In the genomic region with DNA sequence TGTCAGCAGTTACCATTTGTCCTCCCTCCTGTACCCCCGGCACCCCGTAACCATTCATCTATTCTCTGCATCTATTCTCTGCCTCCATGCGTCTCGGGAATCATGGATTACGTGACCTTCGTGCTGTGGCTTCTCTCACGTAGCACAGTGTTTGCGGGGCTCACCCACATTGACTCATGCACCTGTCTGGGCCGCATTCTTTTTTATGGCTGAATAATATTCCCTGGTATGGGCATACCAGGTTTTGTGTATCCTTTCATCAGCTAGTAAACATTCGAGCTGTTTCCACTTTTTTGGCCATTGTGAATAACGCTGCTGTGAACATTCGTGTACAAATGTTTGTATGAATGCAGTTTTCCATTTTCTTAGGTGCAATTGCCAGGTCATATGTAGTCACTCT, we compare ENCODE assay signal across 17 cellular contexts. TPM values are rescaled to one million over a fixed set of nuclear protein-coding genes. Genes with fewer than 3 reads are reported as not detected.
DNase-seq lines count a peak whose midpoint lies in the region; ATAC-seq and TF ChIP-seq lines count a peak whose summit lies in the region.
"Had no signal": no experiment of that assay in that cellular context is flagged by ENCODE, and none has a peak within 500 bp of the region (broad histone marks: within the 10 kb centered on the region; RNA-seq: fewer than 3 reads in every experiment).

No MANE protein-coding gene starts in this region.

- no peak overlapping the region for H4K5ac ChIP-seq in H9 (ENCODE audit: insufficient read length, low read depth, low read length)

- peaks cover 5 to 9% (median 8%) of the 10 kb centered on the region in 3 experiments; a peak in 6 of 7 replicates for H3K36me3 Mint-ChIP-seq in H9 (ENCODE audit: insufficient read depth in 1 of 3, low read depth in 3 of 3)

- H3K4me1 ChIP-seq in H9 (ENCODE audit: insufficient read depth, low read length), result no peaks in the 10 kb centered on the region
- H3K4me1 ChIP-seq in Karpas-422 (ENCODE audit: low read length), result peaks cover 45% of the 10 kb centered on the region
- H3K4me1 ChIP-seq in trophoblast cell (ENCODE audit: control insufficient read depth in 1 of 2, insufficient read depth in 2 of 2, low read length in 2 of 2), result peaks cover 0 to 3% of the 10 kb centered on the region in 2 experiments
- H3K4me1 ChIP-seq in esophagus squamous epithelium, result peaks cover 7 to 15% (median 10%) of the 10 kb centered on the region in 3 donors

- peaks cover 3% of the 10 kb centered on the region for H4K20me1 ChIP-seq in H9 (ENCODE audit: control insufficient read depth, insufficient read depth, insufficient read length)
- peaks cover 17% of the 10 kb centered on the region; the same call in 1 of the 2 replicates for H4K20me1 ChIP-seq in Karpas-422 (ENCODE audit: insufficient read depth, low read depth, low read length)

- no peak overlapping the region for H3T11ph ChIP-seq in H9 (ENCODE audit: low read length)

- no peak for TF ChIP-seq POLR2A in esophagus squamous epithelium (IDR thresholded peaks at IDR 0.05)

- TF ChIP-seq CTCF in H9 (conservative IDR thresholded peaks at IDR 0.05) (no peak), esophagus squamous epithelium (IDR thresholded peaks at IDR 0.05) (no peak)

- no peaks in the 10 kb centered on the region for H3K23me2 ChIP-seq in H9 (ENCODE audit: insufficient read length, low read depth, low read length, poor library complexity, severe bottlenecking)

- H4K8ac ChIP-seq in H9 (replicated peaks; ENCODE audit: insufficient read length, low read depth, low read length), result no peak overlapping the region
- H4K8ac ChIP-seq in trophoblast cell (ENCODE audit: low read depth, low read length), result no peak overlapping the region

- H3K23ac ChIP-seq in H9 (ENCODE audit: insufficient read length, low read depth, low read length), result no peak overlapping the region
- no peak overlapping the region for H3K23ac ChIP-seq in trophoblast cell (ENCODE audit: low read length)

- H2BK20ac ChIP-seq in H9 (ENCODE audit: low read depth, low read length, poor library complexity, severe bottlenecking), result no peak overlapping the region

- no CpG with 5 or more reads among the region's 12 CpGs for WGBS in H9 (ENCODE audit: extremely low coverage, insufficient read length, low lambda C conversion rate)
- WGBS in trophoblast cell (ENCODE audit: extremely low coverage, insufficient coverage, insufficient read length), result no CpG with 5 or more reads among the region's 12 CpGs
- WGBS in esophagus squamous epithelium, 2 donors, result 94 to 96% methylated on average over 12 of the region's 12 CpGs

- H3K27me3 ChIP-seq in H9 (ENCODE audit: insufficient read depth, low read length) (no peaks in the 10 kb centered on the region), Karpas-422 (ENCODE audit: low read length) (no peaks in the 10 kb centered on the region), trophoblast cell (ENCODE audit: insufficient read depth, low read length) (no peaks in the 10 kb centered on the region), esophagus squamous epithelium (no peaks in the 10 kb centered on the region)

- H2BK15ac ChIP-seq in H9 (ENCODE audit: low read depth, low read length), result no peak overlapping the region

- H2BK120ac ChIP-seq in H9 (ENCODE audit: low read depth, low read length, poor library complexity, severe bottlenecking) (no peak overlapping the region), trophoblast cell (ENCODE audit: insufficient read depth, low read length, poor library complexity) (no peak overlapping the region)

- no peak overlapping the region for H4K12ac ChIP-seq in trophoblast cell (ENCODE audit: low read depth, low read length)

- H3K4me2 ChIP-seq in H9 (ENCODE audit: insufficient read depth, insufficient read length, low read length) (no peak overlapping the region), Karpas-422 (ENCODE audit: low read depth, low read length, poor library complexity, severe bottlenecking) (no peak overlapping the region), trophoblast cell (ENCODE audit: low read length) (no peak overlapping the region)
- H3K4me2 ChIP-seq: A549 had no signal

- H3K27ac ChIP-seq in H9 (ENCODE audit: insufficient read length, low read depth, low read length) (no peak overlapping the region), Karpas-422 (ENCODE audit: low read length) (peak overlapping the region; percentile 91; the same call in 1 of the 2 replicates), trophoblast cell (ENCODE audit: low read depth, low read length) (no peak overlapping the region), esophagus squamous epithelium (no peak overlapping the region)
- H3K27ac ChIP-seq: A549 had no signal

- intact Hi-C loops in esophagus squamous epithelium (cut with DNase I), result no loop called here

- H3K4ac ChIP-seq in H9 (ENCODE audit: low read depth, low read length) (no peak overlapping the region), trophoblast cell (ENCODE audit: low read depth, low read length) (peak overlapping the region; percentile 99)

- DNase-seq in H9 (peak; percentile 14), Karpas-422 (no peak), ecto neural progenitor cell (ENCODE audit: low spot score) (peak; percentile 17), trophoblast cell (peak; percentile 90 to 97), DMS153 treated with DMSO at 0.1 percent for 48 hours (lab: John Stamatoyannopoulos, UW; ENCODE audit: unreplicated experiment) (no peak), HK-2 (ENCODE audit: unreplicated experiment) (no peak), esophagus squamous epithelium (lab: John Stamatoyannopoulos, UW) (no peak)
- DNase-seq: CD8-positive, alpha-beta T cell; COR-L47; DMS153; DND-41; GDM1; GOT3; HCEC 1CT had no signal

- H3K9ac ChIP-seq in H9 (ENCODE audit: extremely low read depth, insufficient read length, low read length), result no peak overlapping the region
- H3K9ac ChIP-seq in Karpas-422 (ENCODE audit: low read length), result no peak overlapping the region
- H3K9ac ChIP-seq in trophoblast cell (ENCODE audit: low read length), result no peak overlapping the region

- peak overlapping the region in 1 of 3 experiments; percentile 37; a peak in 1 of 7 replicates for H3K27ac Mint-ChIP-seq in H9
- H3K27ac Mint-ChIP-seq: CD8-positive, alpha-beta T cell had no signal

- no peak overlapping the region for H3K56ac ChIP-seq in H9 (ENCODE audit: insufficient read length, low read depth, low read length)

- H3K4me1 Mint-ChIP-seq in H9, result peaks cover 21 to 34% of the 10 kb centered on the region in 2 experiments

- no peak overlapping the region for H3K4me3 Mint-ChIP-seq in H9
- H3K4me3 Mint-ChIP-seq: CD14-positive monocyte; CD8-positive, alpha-beta T cell had no signal

- no peaks in the 10 kb centered on the region for H3K9me2 ChIP-seq in Karpas-422 (replicated peaks; ENCODE audit: insufficient read depth, low read length)

- H4K91ac ChIP-seq in H9 (ENCODE audit: insufficient read length, low read depth, low read length), result no peak overlapping the region
- H4K91ac ChIP-seq in trophoblast cell (ENCODE audit: low read depth, low read length), result no peak overlapping the region

- H3K27me3 Mint-ChIP-seq in H9 (ENCODE audit: low read depth), result no peaks in the 10 kb centered on the region

- H2AK5ac ChIP-seq in H9 (ENCODE audit: insufficient read length, low read length) (no peak overlapping the region), trophoblast cell (ENCODE audit: low read length) (no peak overlapping the region)

- H2BK12ac ChIP-seq in H9 (ENCODE audit: insufficient read length, low read depth, low read length) (no peak overlapping the region), trophoblast cell (ENCODE audit: low read length) (no peak overlapping the region)

- H3K79me1 ChIP-seq in H9 (ENCODE audit: insufficient read depth, low read depth, low read length, poor library complexity, severe bottlenecking), result peaks cover 14% of the 10 kb centered on the region
- H3K79me1 ChIP-seq in trophoblast cell (ENCODE audit: low read length), result no peaks in the 10 kb centered on the region

- H3K9me3 ChIP-seq in H9 (ENCODE audit: control insufficient read depth, low read depth, low read length) (no peaks in the 10 kb centered on the region), Karpas-422 (ENCODE audit: low read length) (no peaks in the 10 kb centered on the region), trophoblast cell (ENCODE audit: insufficient read depth, low read depth, low read length) (peaks cover 2% of the 10 kb centered on the region), esophagus squamous epithelium (no peaks in the 10 kb centered on the region)
- H3K9me3 ChIP-seq: A549 had no signal

- H3K14ac ChIP-seq in H9 (ENCODE audit: insufficient read depth, low read length) (no peak overlapping the region), trophoblast cell (ENCODE audit: low read length) (no peak overlapping the region)

- H2BK5ac ChIP-seq in H9 (ENCODE audit: insufficient read length, low read length) (no peak overlapping the region), trophoblast cell (ENCODE audit: low read depth, low read length, poor library complexity) (no peak overlapping the region)

- peaks cover 0 to 3% of the 10 kb centered on the region in 2 experiments; a peak in 2 of 5 replicates for H3K9me3 Mint-ChIP-seq in H9

- H3K36me3 ChIP-seq in Karpas-422 (ENCODE audit: insufficient read depth, low read length) (peaks cover 15% of the 10 kb centered on the region), trophoblast cell (ENCODE audit: control insufficient read depth in 1 of 2, insufficient read depth in 2 of 2, low read length in 2 of 2) (peaks cover 3% of the 10 kb centered on the region in 2 experiments), esophagus squamous epithelium (no peaks in the 10 kb centered on the region)

- no peak overlapping the region for H2AFZ ChIP-seq in H9 (ENCODE audit: low read length)
- H2AFZ ChIP-seq in Karpas-422 (ENCODE audit: low read length), result no peak overlapping the region
- no peak overlapping the region for H2AFZ ChIP-seq in trophoblast cell (ENCODE audit: insufficient read depth, low read length, poor library complexity)

- H3K4me3 ChIP-seq in Karpas-422 (ENCODE audit: low read length), result no peak overlapping the region
- H3K4me3 ChIP-seq in trophoblast cell (ENCODE audit: low read depth, low read length), result no peak overlapping the region
- no peak overlapping the region for H3K4me3 ChIP-seq in esophagus squamous epithelium
- H3K4me3 ChIP-seq: A549 had no signal

- H3K79me2 ChIP-seq in H9 (ENCODE audit: insufficient read depth, low read length), result peaks cover 72% of the 10 kb centered on the region; the same call in 1 of the 2 replicates
- H3K79me2 ChIP-seq in Karpas-422 (ENCODE audit: low read length), result peaks cover 99% of the 10 kb centered on the region
- H3K79me2 ChIP-seq in trophoblast cell (ENCODE audit: control insufficient read depth, insufficient read depth, low read length, poor library complexity), result peaks cover 35% of the 10 kb centered on the region

- no peak for ATAC-seq in HG03045 (IDR thresholded peaks at IDR 0.05; ENCODE audit: unreplicated experiment)
- ATAC-seq: A549; CD8-positive, alpha-beta T cell had no signal

- H3K18ac ChIP-seq in H9 (ENCODE audit: insufficient read length, low read depth, low read length) (no peak overlapping the region), trophoblast cell (ENCODE audit: low read length) (no peak overlapping the region)

RNA-seq across cellular contexts. Expression of gene CUX1, which starts 17.7 kb away (rescaled TPM):
- 53.5 and 60.5 TPM in 2 replicates for total RNA-seq in H9 (2021)
- total RNA-seq in Karpas-422 (2014; rRNA removed; shearing (Covaris generic); ENCODE audit: low replicate concordance), result 92.4 and 109 TPM in 2 replicates
- 39.0 and 43.1 TPM in 2 replicates for polyA plus RNA-seq in trophoblast cell (2013)
- total RNA-seq in esophagus squamous epithelium, result 10 to 100 TPM; 40.0 to 55.9 (median 47.3) TPM

Comparison
In these comparisons a context has a peak if more than half of its experiments do, and no peak if none do; other contexts are left out.
1. DNase-seq: peak in H9 (single experiment), ecto neural progenitor cell (single experiment) and trophoblast cell (2 of 2); none in Karpas-422 (single experiment), DMS153 treated with DMSO at 0.1 percent for 48 hours (single experiment), HK-2 (single experiment) and esophagus squamous epithelium (single experiment).